17 cellular contexts compared by ENCODE assay signal in the genomic region with DNA sequence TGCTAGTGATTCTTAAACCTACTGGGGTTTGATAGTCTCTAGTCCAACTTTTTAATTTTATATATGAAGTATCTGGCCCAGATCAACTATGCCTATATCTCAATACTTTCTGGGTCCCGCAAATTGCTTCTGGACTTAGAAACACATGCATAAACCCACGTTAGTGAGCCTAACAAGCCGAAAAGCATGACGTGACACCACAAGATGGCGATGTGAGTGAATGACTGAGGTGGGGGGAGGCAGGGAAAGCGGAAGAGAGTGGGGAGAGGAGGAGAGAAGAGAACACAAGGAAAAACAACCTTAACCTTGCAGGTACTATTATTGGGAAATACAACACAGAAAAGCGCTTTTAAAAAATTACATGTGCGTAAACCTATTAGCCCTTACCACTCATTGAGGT. TPM values are rescaled to one million over a fixed set of nuclear protein-coding genes. Genes with fewer than 3 reads are reported as not detected.
DNase-seq lines count a peak whose midpoint lies in the region; ATAC-seq and TF ChIP-seq lines count a peak whose summit lies in the region.
"Had no signal": no experiment of that assay in that cellular context is flagged by ENCODE, and none has a peak within 500 bp of the region (broad histone marks: within the 10 kb centered on the region; RNA-seq: fewer than 3 reads in every experiment).

No MANE protein-coding gene starts in this region.

- H3K4me3 Mint-ChIP-seq in type B pancreatic cell, result no peak overlapping the region
- H3K4me3 Mint-ChIP-seq in activated CD4-positive, alpha-beta T cell treated with anti-CD3 and anti-CD28 coated beads for 36 hours, result no peak overlapping the region
- H3K4me3 Mint-ChIP-seq: activated naive CD4-positive, alpha-beta T cell treated with anti-CD3 and anti-CD28 coated beads for 36 hours; naive thymus-derived CD8-positive, alpha-beta T cell had no signal

- H3K27ac ChIP-seq in cardiac muscle cell, result peak overlapping the region; percentile 6
- no peak overlapping the region for H3K27ac ChIP-seq in heart right ventricle
- H3K27ac ChIP-seq: ascending aorta had no signal

- H3K9me2 ChIP-seq in Loucy (replicated peaks; ENCODE audit: low read depth, low read length), result no peaks in the 10 kb centered on the region

- WGBS in heart right ventricle, 2 donors, result 86 to 88% methylated on average over 8 of the region's 8 CpGs

- H3K36me3 Mint-ChIP-seq in type B pancreatic cell, result peaks cover 23% of the 10 kb centered on the region
- H3K36me3 Mint-ChIP-seq in activated CD4-positive, alpha-beta T cell treated with anti-CD3 and anti-CD28 coated beads for 36 hours (ENCODE audit: low read depth), result peaks cover 47% of the 10 kb centered on the region

- no peaks in the 10 kb centered on the region for H3F3A ChIP-seq in Loucy (ENCODE audit: low read depth)

- intact Hi-C loops in heart right ventricle (cut with DNase I), result no loop called here
- intact Hi-C loops in activated CD4-positive, alpha-beta T cell treated with anti-CD3 and anti-CD28 coated beads for 36 hours (cut with DNase I, micrococcal nuclease), result loop anchor here in 1 of 2 experiments (10.0 kb wide), 1 partner anchor 114 kb away; a partner anchor contains a TSS

- H3K79me2 ChIP-seq in Loucy (ENCODE audit: insufficient read depth, low read length), result peaks cover 80% of the 10 kb centered on the region

- H3K27ac Mint-ChIP-seq in type B pancreatic cell, result no peak overlapping the region
- no peak overlapping the region for H3K27ac Mint-ChIP-seq in activated CD4-positive, alpha-beta T cell treated with anti-CD3 and anti-CD28 coated beads for 36 hours
- H3K27ac Mint-ChIP-seq: activated naive CD4-positive, alpha-beta T cell treated with anti-CD3 and anti-CD28 coated beads for 36 hours had no signal

- H3K4me2 ChIP-seq in Loucy (ENCODE audit: low read depth, low read length, poor library complexity, severe bottlenecking), result peak overlapping the region; percentile 0

- TF ChIP-seq CTCF in cardiac muscle cell (IDR thresholded peaks at IDR 0.05; ENCODE audit: low read depth, low read length), result no peak
- no peak for TF ChIP-seq CTCF in heart right ventricle (IDR thresholded peaks at IDR 0.05)
- peak; percentile 47 for TF ChIP-seq CTCF in Loucy (conservative IDR thresholded peaks at IDR 0.05; ENCODE audit: low read length)
- peak; percentile 33 for TF ChIP-seq CTCF in type B pancreatic cell (conservative IDR thresholded peaks at IDR 0.05)

- H3K9me3 ChIP-seq in cardiac muscle cell (ENCODE audit: low read depth), result no peaks in the 10 kb centered on the region
- H3K9me3 ChIP-seq in heart right ventricle, result no peaks in the 10 kb centered on the region
- H3K9me3 ChIP-seq in Loucy (ENCODE audit: insufficient read depth, low read depth, low read length), result no peaks in the 10 kb centered on the region
- H3K9me3 ChIP-seq: ascending aorta, MG63 had no signal

- no peaks in the 10 kb centered on the region for H3K27me3 Mint-ChIP-seq in type B pancreatic cell
- H3K27me3 Mint-ChIP-seq in activated CD4-positive, alpha-beta T cell treated with anti-CD3 and anti-CD28 coated beads for 36 hours, result no peaks in the 10 kb centered on the region
- H3K27me3 Mint-ChIP-seq: naive thymus-derived CD8-positive, alpha-beta T cell had no signal

- H4K20me1 ChIP-seq in Loucy (ENCODE audit: insufficient read depth, low read length, poor library complexity, severe bottlenecking), result peaks cover 84% of the 10 kb centered on the region

- H3K36me3 ChIP-seq in cardiac muscle cell, result peaks cover 34% of the 10 kb centered on the region
- peaks cover 2 to 89% (median 21%) of the 10 kb centered on the region in 9 donors for H3K36me3 ChIP-seq in heart right ventricle
- peaks cover 83% of the 10 kb centered on the region for H3K36me3 ChIP-seq in Loucy (ENCODE audit: insufficient read depth, low read length)

- H3K27me3 ChIP-seq in cardiac muscle cell, result no peaks in the 10 kb centered on the region
- no peaks in the 10 kb centered on the region for H3K27me3 ChIP-seq in heart right ventricle
- no peaks in the 10 kb centered on the region for H3K27me3 ChIP-seq in Loucy (ENCODE audit: insufficient read depth, low read length, poor library complexity, severe bottlenecking)
- H3K27me3 ChIP-seq: ascending aorta, MG63 had no signal

- H3K4me3 ChIP-seq in cardiac muscle cell (no peak overlapping the region), heart right ventricle (no peak overlapping the region), Loucy (ENCODE audit: low read length, poor library complexity, severe bottlenecking) (no peak overlapping the region)
- H3K4me3 ChIP-seq: ascending aorta, MG63 had no signal

- H3K9me3 Mint-ChIP-seq in type B pancreatic cell, result no peaks in the 10 kb centered on the region
- no peaks in the 10 kb centered on the region for H3K9me3 Mint-ChIP-seq in activated CD4-positive, alpha-beta T cell treated with anti-CD3 and anti-CD28 coated beads for 36 hours (ENCODE audit: low read depth)
- H3K9me3 Mint-ChIP-seq: activated naive CD4-positive, alpha-beta T cell treated with anti-CD3 and anti-CD28 coated beads for 36 hours; naive thymus-derived CD8-positive, alpha-beta T cell had no signal

- POLR2A ChIA-PET in activated CD4-positive, alpha-beta T cell treated with anti-CD3 and anti-CD28 coated beads for 36 hours (lab: Charles Lee), result no interaction called here

- H3K4me1 Mint-ChIP-seq in type B pancreatic cell (ENCODE audit: unreplicated experiment), result no peaks in the 10 kb centered on the region
- H3K4me1 Mint-ChIP-seq in activated CD4-positive, alpha-beta T cell treated with anti-CD3 and anti-CD28 coated beads for 36 hours, result peaks cover 25% of the 10 kb centered on the region

- H2AFZ ChIP-seq in Loucy (ENCODE audit: low read length), result no peak overlapping the region

- no peak for ATAC-seq in heart right ventricle
- ATAC-seq in activated CD4-positive, alpha-beta T cell treated with anti-CD3 and anti-CD28 coated beads for 36 hours, result no peak
- ATAC-seq: naive thymus-derived CD8-positive, alpha-beta T cell had no signal

- no peak overlapping the region for H3K9ac ChIP-seq in Loucy (ENCODE audit: low read depth, low read length, poor library complexity, severe bottlenecking)

- CTCF ChIA-PET in activated CD4-positive, alpha-beta T cell treated with anti-CD3 and anti-CD28 coated beads for 36 hours (lab: Charles Lee), result interaction anchor here (0.6 to 1.5 kb wide), 3 partner anchors 8 to 713 kb away, joined by 3 to 5 read pairs (median 3); no protein-coding TSS in a partner anchor

- H3K4me1 ChIP-seq in cardiac muscle cell (ENCODE audit: low read depth) (peaks cover 5% of the 10 kb centered on the region), heart right ventricle (peaks cover 0 to 16% (median 0%) of the 10 kb centered on the region in 9 donors), Loucy (ENCODE audit: insufficient read depth, low read length, poor library complexity, severe bottlenecking) (peaks cover 12% of the 10 kb centered on the region)
- H3K4me1 ChIP-seq: ascending aorta had no signal

- no peak for DNase-seq in cardiac muscle cell (ENCODE audit: low read depth in 1 of 2, low spot score in 1 of 2)
- no peak for DNase-seq in heart right ventricle
- peak; percentile 36 for DNase-seq in cerebellar cortex (ENCODE audit: low spot score)
- no peak for DNase-seq in type B pancreatic cell (ENCODE audit: extremely low spot score, unreplicated experiment)
- DNase-seq in NCI-H1930 (lab: John Stamatoyannopoulos, UW), result no peak
- DNase-seq in medulla oblongata (ENCODE audit: extremely low spot score), result no peak
- DNase-seq in activated CD4-positive, alpha-beta T cell treated with anti-CD3 and anti-CD28 coated beads for 36 hours, result no peak
- DNase-seq: activated naive CD4-positive, alpha-beta T cell treated with anti-CD3 and anti-CD28 coated beads for 36 hours; cortex of kidney; mesenchymal stem cell; MG63; naive thymus-derived CD8-positive, alpha-beta T cell; NCI-H2029 treated with DMSO at 0.1 percent for 48 hours; NCI-H526 treated with DMSO at 0.1 percent for 48 hours; RPMI8226 had no signal

RNA-seq across cellular contexts. Expression of a gene that starts 13.8 kb away (rescaled TPM):
- total RNA-seq in cardiac muscle cell (214 and 307 TPM in 2 replicates), heart right ventricle (100 to 1,000 TPM in 6 of 10 donors, 10 to 100 TPM in 4; 86.9 to 174 (median 107) TPM), type B pancreatic cell (ENCODE audit: low replicate concordance) (208 and 281 TPM in 2 replicates)
- polyA plus RNA-seq in cardiac muscle cell (385 and 548 TPM in 2 replicates), heart right ventricle (100 to 1,000 TPM in 1 of 2 donors, 10 to 100 TPM in 1; 24.7 to 317 TPM)
- total RNA-seq in activated CD4-positive, alpha-beta T cell treated with anti-CD3 and anti-CD28 coated beads for 36 hours, result 100 to 1,000 TPM; 123 to 157 TPM

Comparison
In these comparisons a context has a peak if more than half of its experiments do, and no peak if none do; other contexts are left out.
1. CTCF ChIP-seq: peak in Loucy (single experiment) and type B pancreatic cell (single experiment); none in cardiac muscle cell (single experiment) and heart right ventricle (0 of 9).